30 cellular contexts compared by ENCODE assay signal in the genomic region with DNA sequence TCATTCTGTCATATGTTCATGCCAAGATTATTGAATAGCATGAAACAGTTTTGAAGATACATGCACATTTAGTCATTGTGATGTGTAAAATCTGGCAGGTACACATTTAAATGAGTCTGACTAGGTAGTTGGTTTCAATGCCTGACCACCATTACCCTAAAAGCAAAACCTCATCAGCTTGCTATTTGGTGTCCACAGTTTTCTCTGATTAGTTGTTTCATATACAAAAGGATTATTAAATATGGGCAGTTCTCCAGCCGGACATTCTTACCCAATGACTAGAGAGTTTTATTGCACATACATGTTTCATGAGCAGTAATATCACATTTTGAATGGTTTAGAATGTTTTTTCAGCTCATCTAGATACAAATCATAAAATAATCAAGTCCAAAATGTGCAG. TPM values are rescaled to one million over a fixed set of nuclear protein-coding genes. Genes with fewer than 3 reads are reported as not detected.
A peak's percentile ranks its signal among the peaks of the same experiment; 100 is the strongest.
DNase-seq lines count a peak whose midpoint lies in the region; ATAC-seq and TF ChIP-seq lines count a peak whose summit lies in the region.
"Had no signal": no experiment of that assay in that cellular context is flagged by ENCODE, and none has a peak within 500 bp of the region (broad histone marks: within the 10 kb centered on the region; RNA-seq: fewer than 3 reads in every experiment).

No MANE protein-coding gene starts in this region.

- no peak overlapping the region for H2BK15ac ChIP-seq in IMR-90 (ENCODE audit: low read depth, low read length)

- no peaks in the 10 kb centered on the region for H3K9me3 ChIP-seq in IMR-90 (ENCODE audit: control insufficient read depth, insufficient read depth, low read length)
- no peaks in the 10 kb centered on the region for H3K9me3 ChIP-seq in mammary epithelial cell (replicated peaks; ENCODE audit: insufficient read depth, low read length)
- H3K9me3 ChIP-seq: BE2C, Peyer's patch, SJCRH30 had no signal

- no peak overlapping the region for H4K5ac ChIP-seq in IMR-90 (ENCODE audit: low read depth, low read length)

- TF ChIP-seq RAD21 in IMR-90 (IDR thresholded peaks at IDR 0.05; ENCODE audit: low read length), result no peak

- H3K4me3 ChIP-seq in IMR-90 (ENCODE audit: insufficient read depth, low read depth, low read length) (no peak overlapping the region), mammary epithelial cell (replicated peaks in 1 of 3; ENCODE audit: insufficient read depth in 1 of 3, low read depth in 2 of 3, low read length in 3 of 3) (no peak overlapping the region)
- H3K4me3 ChIP-seq: Peyer's patch, SJCRH30 had no signal

- H3K79me1 ChIP-seq in IMR-90 (ENCODE audit: low read depth in 1 of 2, low read length in 2 of 2), result no peaks in the 10 kb centered on the region

- H3K4ac ChIP-seq in IMR-90 (ENCODE audit: low read depth, low read length), result no peak overlapping the region

- no peak overlapping the region for H2BK5ac ChIP-seq in IMR-90 (ENCODE audit: low read depth, low read length, poor library complexity, severe bottlenecking)

- no peaks in the 10 kb centered on the region for H3K9me1 ChIP-seq in IMR-90 (ENCODE audit: insufficient read depth, low read length)

- no peak overlapping the region for H3K56ac ChIP-seq in IMR-90 (ENCODE audit: extremely low read depth, insufficient read depth, low read length)

- H2AFZ ChIP-seq in IMR-90 (replicated peaks; ENCODE audit: low read length, poor library complexity) (no peak overlapping the region), mammary epithelial cell (ENCODE audit: low read depth, low read length) (no peak overlapping the region)

- no peak overlapping the region for H2AK5ac ChIP-seq in IMR-90 (ENCODE audit: low read depth, low read length)

- no peak overlapping the region for H3K27ac ChIP-seq in IMR-90 (ENCODE audit: insufficient read depth, low read length)
- peak overlapping the region; percentile 22 for H3K27ac ChIP-seq in mammary epithelial cell (ENCODE audit: insufficient read depth, low read depth, low read length)
- H3K27ac ChIP-seq: Peyer's patch, SJCRH30 had no signal

- intact Hi-C loops in IMR-90 (cut with micrococcal nuclease), result no loop called here
- intact Hi-C loops in mammary epithelial cell (cut with micrococcal nuclease), result no loop called here

- H4K8ac ChIP-seq in IMR-90 (ENCODE audit: low read depth in 2 of 2, low read length in 2 of 2), result no peak overlapping the region

- H3K9ac ChIP-seq in IMR-90 (ENCODE audit: low read depth, low read length) (no peak overlapping the region), mammary epithelial cell (ENCODE audit: insufficient read depth, low read length) (no peak overlapping the region)

- H4K91ac ChIP-seq in IMR-90 (ENCODE audit: insufficient read depth, low read depth, low read length), result no peak overlapping the region

- H3K4me1 ChIP-seq in IMR-90 (ENCODE audit: control insufficient read depth, insufficient read depth, low read length) (no peaks in the 10 kb centered on the region), mammary epithelial cell (ENCODE audit: insufficient read depth, low read length) (peaks cover 17% of the 10 kb centered on the region)
- H3K4me1 ChIP-seq: BE2C, Peyer's patch, SJCRH30 had no signal

- no peak overlapping the region for H2BK20ac ChIP-seq in IMR-90 (ENCODE audit: low read depth, low read length)

- no peak overlapping the region for H3K27ac Mint-ChIP-seq in activated CD4-positive, alpha-beta memory T cell treated with anti-CD3 and anti-CD28 coated beads, Interleukin-2, amount 10 ng/mL, durations not matched to agents 7 days and 5 days
- no peak overlapping the region for H3K27ac Mint-ChIP-seq in activated CD8-positive, alpha-beta memory T cell treated with anti-CD3 and anti-CD28 coated beads, Interleukin-2, amount 10 ng/mL, durations not matched to agents 7 days and 5 days
- H3K27ac Mint-ChIP-seq: activated CD8-positive, alpha-beta T cell treated with anti-CD3 and anti-CD28 coated beads for 36 hours; activated naive CD8-positive, alpha-beta T cell; stimulated activated effector memory CD8-positive, alpha-beta T cell treated with anti-CD3 and anti-CD28 coated beads, Interleukin-12 subunit alpha, Interleukin-12 subunit beta, amount 100 ng/mL, for 72 hours had no signal

- no peaks in the 10 kb centered on the region for H4K20me1 ChIP-seq in IMR-90 (ENCODE audit: insufficient read depth, low read length)
- H4K20me1 ChIP-seq in mammary epithelial cell (ENCODE audit: insufficient read depth, low read length), result no peaks in the 10 kb centered on the region

- POLR2A ChIA-PET in IMR-90 (lab: Charles Lee; ENCODE audit: unreplicated experiment), result no interaction called here
- POLR2A ChIA-PET in activated CD4-positive, alpha-beta memory T cell treated with anti-CD3 and anti-CD28 coated beads, Interleukin-2, amount 10 ng/mL, durations not matched to agents 7 days and 5 days (lab: Charles Lee), result no interaction called here

- H3K4me2 ChIP-seq in IMR-90 (ENCODE audit: low read depth, low read length) (no peak overlapping the region), mammary epithelial cell (ENCODE audit: insufficient read depth, low read depth, low read length) (peak overlapping the region; percentile 51)

- no peak overlapping the region for H3K18ac ChIP-seq in IMR-90 (ENCODE audit: low read depth, low read length)

- TF ChIP-seq CTCF in IMR-90 (conservative IDR thresholded peaks at IDR 0.05; ENCODE audit: low read depth, low read length), result no peak
- TF ChIP-seq CTCF in mammary epithelial cell (conservative IDR thresholded peaks at IDR 0.05 in 1 of 2, IDR thresholded peaks at IDR 0.05 in 1 of 2; ENCODE audit: extremely low read depth in 1 of 2, insufficient read depth in 1 of 2, low read depth in 1 of 2, low read length in 2 of 2), result no peak

- H3K9me3 Mint-ChIP-seq in activated CD4-positive, alpha-beta memory T cell treated with anti-CD3 and anti-CD28 coated beads, Interleukin-2, amount 10 ng/mL, durations not matched to agents 7 days and 5 days, result no peaks in the 10 kb centered on the region
- no peaks in the 10 kb centered on the region for H3K9me3 Mint-ChIP-seq in activated CD8-positive, alpha-beta memory T cell treated with anti-CD3 and anti-CD28 coated beads, Interleukin-2, amount 10 ng/mL, durations not matched to agents 7 days and 5 days (ENCODE audit: low read depth)
- H3K9me3 Mint-ChIP-seq: activated CD8-positive, alpha-beta T cell treated with anti-CD3 and anti-CD28 coated beads for 36 hours; central memory CD8-positive, alpha-beta T cell; stimulated activated effector memory CD8-positive, alpha-beta T cell treated with anti-CD3 and anti-CD28 coated beads, Interleukin-12 subunit alpha, Interleukin-12 subunit beta, amount 100 ng/mL, for 72 hours had no signal

- ATAC-seq in IMR-90 (ENCODE audit: low read depth), result no peak
- ATAC-seq in activated CD4-positive, CD25-positive, alpha-beta regulatory T cell treated with anti-CD3 and anti-CD28 coated beads, Interleukin-2, amount 50 U/mL, for 24 hours, result no peak
- ATAC-seq in GM21381 (IDR thresholded peaks at IDR 0.05; ENCODE audit: unreplicated experiment), result no peak
- ATAC-seq in activated CD8-positive, alpha-beta memory T cell treated with anti-CD3 and anti-CD28 coated beads, Interleukin-2, amount 10 ng/mL, durations not matched to agents 7 days and 5 days, result no peak
- ATAC-seq: activated CD8-positive, alpha-beta T cell treated with anti-CD3 and anti-CD28 coated beads for 36 hours; left lobe of liver; right cardiac atrium; stimulated activated effector memory CD8-positive, alpha-beta T cell treated with anti-CD3 and anti-CD28 coated beads, Interleukin-12 subunit alpha, Interleukin-12 subunit beta, amount 100 ng/mL, for 72 hours had no signal

- no CpG with 5 or more reads among the region's 1 CpG for WGBS in IMR-90 (ENCODE audit: extremely low coverage in 2 of 2, insufficient read length in 1 of 2), 2 experiments
- WGBS in mammary epithelial cell (ENCODE audit: low coverage, missing lambda C conversion rate), result 18% methylated on average over 1 of the region's 1 CpG

- H2AK9ac ChIP-seq in IMR-90 (replicated peaks; ENCODE audit: low read depth, low read length, poor library complexity), result no peak overlapping the region

- in situ Hi-C loops in IMR-90 (cut with MboI; ENCODE audit: low sequenced_read_pairs) (no loop called here), mammary epithelial cell (cut with MboI; ENCODE audit: low sequenced_read_pairs in 2 of 2) (no loop called here)

- H3K27me3 ChIP-seq in IMR-90 (ENCODE audit: control insufficient read depth, insufficient read depth, low read length) (no peaks in the 10 kb centered on the region), mammary epithelial cell (ENCODE audit: insufficient read depth, low read length) (no peaks in the 10 kb centered on the region)
- H3K27me3 ChIP-seq: BE2C, Peyer's patch, SJCRH30 had no signal

- H3K36me3 ChIP-seq in IMR-90 (ENCODE audit: control insufficient read depth, insufficient read depth, low read length) (no peaks in the 10 kb centered on the region), mammary epithelial cell (ENCODE audit: insufficient read depth, low read length) (no peaks in the 10 kb centered on the region)
- H3K36me3 ChIP-seq: BE2C, Peyer's patch, SJCRH30 had no signal

- no peak overlapping the region for H3K23ac ChIP-seq in IMR-90 (ENCODE audit: low read depth, low read length)

- BruUV-seq in IMR-90 (replicated peaks; lab: Mats Ljungman, UMichigan), result no TSS peak
- BruUV-seq in mammary epithelial cell (replicated peaks; lab: Mats Ljungman, UMichigan), result no TSS peak

- no peak overlapping the region for H3K4me3 Mint-ChIP-seq in activated CD4-positive, alpha-beta memory T cell treated with anti-CD3 and anti-CD28 coated beads, Interleukin-2, amount 10 ng/mL, durations not matched to agents 7 days and 5 days
- H3K4me3 Mint-ChIP-seq in activated CD8-positive, alpha-beta memory T cell treated with anti-CD3 and anti-CD28 coated beads, Interleukin-2, amount 10 ng/mL, durations not matched to agents 7 days and 5 days, result no peak overlapping the region
- H3K4me3 Mint-ChIP-seq: activated CD8-positive, alpha-beta T cell treated with anti-CD3 and anti-CD28 coated beads for 36 hours; activated naive CD8-positive, alpha-beta T cell; central memory CD8-positive, alpha-beta T cell; stimulated activated effector memory CD8-positive, alpha-beta T cell treated with anti-CD3 and anti-CD28 coated beads, Interleukin-12 subunit alpha, Interleukin-12 subunit beta, amount 100 ng/mL, for 72 hours had no signal

- dilution Hi-C loops in IMR-90 (cut with HindIII; ENCODE audit: low sequenced_read_pairs, unreplicated experiment) (no loop called here), mammary epithelial cell (cut with HindIII; ENCODE audit: low sequenced_read_pairs) (no loop called here)

- no peaks in the 10 kb centered on the region for H3K4me1 Mint-ChIP-seq in activated CD4-positive, alpha-beta memory T cell treated with anti-CD3 and anti-CD28 coated beads, Interleukin-2, amount 10 ng/mL, durations not matched to agents 7 days and 5 days
- no peaks in the 10 kb centered on the region for H3K4me1 Mint-ChIP-seq in activated CD8-positive, alpha-beta memory T cell treated with anti-CD3 and anti-CD28 coated beads, Interleukin-2, amount 10 ng/mL, durations not matched to agents 7 days and 5 days
- H3K4me1 Mint-ChIP-seq: central memory CD8-positive, alpha-beta T cell; stimulated activated effector memory CD8-positive, alpha-beta T cell treated with anti-CD3 and anti-CD28 coated beads, Interleukin-12 subunit alpha, Interleukin-12 subunit beta, amount 100 ng/mL, for 72 hours had no signal

- no peak overlapping the region for H3K14ac ChIP-seq in IMR-90 (replicated peaks; ENCODE audit: low read depth, low read length)

- H2BK120ac ChIP-seq in IMR-90 (ENCODE audit: low read depth, low read length), result no peak overlapping the region

- no peak for TF ChIP-seq POLR2A in IMR-90 (IDR thresholded peaks at IDR 0.05; ENCODE audit: low read depth, low read length)

- CTCF ChIA-PET in IMR-90 (lab: Yijun Ruan, JAX), result interaction anchor here (1.5 kb wide), 1 partner anchor 13 kb away, joined by 4 read pairs; no protein-coding TSS in a partner anchor
- CTCF ChIA-PET in mammary epithelial cell (lab: Charles Lee; ENCODE audit: low non-redundant PET), result interaction anchor here (0.6 kb wide), 2 partner anchors 11 to 1319 kb away, joined by 3 read pairs; no protein-coding TSS in a partner anchor
- CTCF ChIA-PET in activated CD4-positive, alpha-beta memory T cell treated with anti-CD3 and anti-CD28 coated beads, Interleukin-2, amount 10 ng/mL, durations not matched to agents 7 days and 5 days (lab: Charles Lee), result no interaction called here
- CTCF ChIA-PET in activated CD8-positive, alpha-beta memory T cell treated with anti-CD3 and anti-CD28 coated beads, Interleukin-2, amount 10 ng/mL, durations not matched to agents 7 days and 5 days (lab: Charles Lee), result no interaction called here

- H3K27me3 Mint-ChIP-seq in activated CD4-positive, alpha-beta memory T cell treated with anti-CD3 and anti-CD28 coated beads, Interleukin-2, amount 10 ng/mL, durations not matched to agents 7 days and 5 days, result peaks cover 24% of the 10 kb centered on the region
- H3K27me3 Mint-ChIP-seq in activated CD8-positive, alpha-beta memory T cell treated with anti-CD3 and anti-CD28 coated beads, Interleukin-2, amount 10 ng/mL, durations not matched to agents 7 days and 5 days, result peaks cover 27% of the 10 kb centered on the region

- DNase-seq in EH (ENCODE audit: low read depth), result peak; percentile 34
- peak; percentile 32 for DNase-seq in IMR-90
- DNase-seq in mammary epithelial cell, result peak; percentile 88
- DNase-seq in iris pigment epithelial cell (ENCODE audit: low read depth), result peak; percentile 42
- DNase-seq in activated CD4-positive, alpha-beta memory T cell treated with anti-CD3 and anti-CD28 coated beads, Interleukin-2, amount 10 ng/mL, durations not matched to agents 7 days and 5 days, result no peak
- DNase-seq in activated CD8-positive, alpha-beta memory T cell treated with anti-CD3 and anti-CD28 coated beads, Interleukin-2, amount 10 ng/mL, durations not matched to agents 7 days and 5 days, result no peak
- DNase-seq: activated CD4-positive, alpha-beta T cell treated with anti-CD3 and anti-CD28 coated beads for 1 hour; activated CD8-positive, alpha-beta T cell treated with anti-CD3 and anti-CD28 coated beads for 36 hours; activated effector memory CD4-positive, alpha-beta T cell treated with Interleukin-2 at 50 U/mL for 16 hours; activated T-cell treated with anti-CD3 and anti-CD28 coated beads for 4 hours; anterior cingulate cortex; BE2C; mesendoderm; NCI-H1092 treated with DMSO at 0.1 percent for 48 hours; NCI-H187; NCI-H526 treated with DMSO at 0.1 percent for 48 hours; Peyer's patch; right cardiac atrium; SJCRH30; stimulated activated CD4-positive, alpha-beta T cell treated with anti-CD3 and anti-CD28 coated beads, Interleukin-12 subunit alpha, Interleukin-12 subunit beta, amount 100 ng/mL, for 4 hours; stimulated activated CD4-positive, alpha-beta T cell treated with anti-CD3 and anti-CD28 coated beads, Interleukin-4, amount 100 ng/mL, for 24 hours; T-helper 1 cell; trophoblast cell had no signal

- no peaks in the 10 kb centered on the region for H3K36me3 Mint-ChIP-seq in activated CD4-positive, alpha-beta memory T cell treated with anti-CD3 and anti-CD28 coated beads, Interleukin-2, amount 10 ng/mL, durations not matched to agents 7 days and 5 days (ENCODE audit: low read depth)
- H3K36me3 Mint-ChIP-seq in activated CD8-positive, alpha-beta memory T cell treated with anti-CD3 and anti-CD28 coated beads, Interleukin-2, amount 10 ng/mL, durations not matched to agents 7 days and 5 days, result no peaks in the 10 kb centered on the region
- H3K36me3 Mint-ChIP-seq: activated naive CD8-positive, alpha-beta T cell; stimulated activated effector memory CD8-positive, alpha-beta T cell treated with anti-CD3 and anti-CD28 coated beads, Interleukin-12 subunit alpha, Interleukin-12 subunit beta, amount 100 ng/mL, for 72 hours had no signal

- no peaks in the 10 kb centered on the region for H3K79me2 ChIP-seq in mammary epithelial cell (ENCODE audit: insufficient read depth, low read length)

RNA-seq across cellular contexts. Expression of gene DCHS2, which starts 23.7 kb away (rescaled TPM):
- total RNA-seq in IMR-90 (2012; rRNA removed), result not detected in 2 replicates
- not detected in 2 replicates for polyA plus RNA-seq in IMR-90 (2012; rRNA removed)
- not detected in 2 replicates for polyA plus RNA-seq in IMR-90 (2012; cell fraction: cytosol; rRNA removed)
- not detected in 2 replicates for polyA plus RNA-seq in IMR-90 (2012; cell fraction: nucleus; rRNA removed; ENCODE audit: low replicate concordance)
- under 1 TPM in 1 of 2 donors, not detected in 1; 0.17 TPM for total RNA-seq in mammary epithelial cell
- 0.14 TPM for polyA plus RNA-seq in mammary epithelial cell
- polyA minus RNA-seq in mammary epithelial cell, result not detected
- not detected for total RNA-seq in activated CD4-positive, alpha-beta memory T cell treated with anti-CD3 and anti-CD28 coated beads, Interleukin-2, amount 10 ng/mL, durations not matched to agents 7 days and 5 days
- total RNA-seq in activated CD8-positive, alpha-beta memory T cell treated with anti-CD3 and anti-CD28 coated beads, Interleukin-2, amount 10 ng/mL, durations not matched to agents 7 days and 5 days, result not detected
- total RNA-seq: activated CD8-positive, alpha-beta T cell treated with anti-CD3 and anti-CD28 coated beads for 36 hours; right cardiac atrium; subcutaneous adipose tissue had no signal
- polyA plus RNA-seq: right cardiac atrium had no signal

Comparison
In these comparisons a context has a peak if more than half of its experiments do, and no peak if none do; other contexts are left out.
1. DNase-seq: peak in EH (single experiment), IMR-90 (single experiment), mammary epithelial cell (single experiment) and iris pigment epithelial cell (single experiment); none in activated CD4-positive, alpha-beta memory T cell treated with anti-CD3 and anti-CD28 coated beads, Interleukin-2, amount 10 ng/mL, durations not matched to agents 7 days and 5 days (single experiment) and activated CD8-positive, alpha-beta memory T cell treated with anti-CD3 and anti-CD28 coated beads, Interleukin-2, amount 10 ng/mL, durations not matched to agents 7 days and 5 days (single experiment).
2. CTCF ChIA-PET loops: an anchor here in IMR-90 (1.5 kb wide) and mammary epithelial cell (0.6 kb wide); none called in activated CD4-positive, alpha-beta memory T cell treated with anti-CD3 and anti-CD28 coated beads, Interleukin-2, amount 10 ng/mL, durations not matched to agents 7 days and 5 days and activated CD8-positive, alpha-beta memory T cell treated with anti-CD3 and anti-CD28 coated beads, Interleukin-2, amount 10 ng/mL, durations not matched to agents 7 days and 5 days.